ENCODE assay signal across 19 cellular contexts in the genomic region with DNA sequence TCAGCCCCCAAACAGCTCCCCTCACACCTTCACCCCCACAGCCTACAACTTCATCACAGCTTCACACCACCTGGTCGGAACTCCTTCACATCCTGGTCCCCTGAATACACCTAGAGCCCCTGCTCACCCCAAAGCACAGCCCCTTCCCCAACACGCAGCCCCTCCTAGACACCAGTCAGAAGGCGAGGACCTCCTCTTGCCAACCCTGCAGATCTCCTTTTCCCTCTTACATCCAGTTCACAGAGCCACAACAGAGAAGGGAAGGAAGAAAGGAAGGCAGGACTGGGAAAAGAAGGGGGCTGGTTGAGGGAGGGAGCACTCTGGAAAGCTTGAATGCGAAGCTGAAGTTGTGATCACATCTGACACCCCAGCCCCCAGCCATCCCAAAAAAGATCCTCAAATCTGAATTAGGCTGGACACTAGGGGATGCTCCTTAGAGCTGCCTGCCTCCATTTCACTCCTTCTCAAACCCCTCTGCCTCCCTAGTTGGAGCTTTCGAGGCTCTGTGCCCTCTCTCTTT. TPM values are rescaled to one million over a fixed set of nuclear protein-coding genes. Genes with fewer than 3 reads are reported as not detected.
DNase-seq lines count a peak whose midpoint lies in the region; ATAC-seq and TF ChIP-seq lines count a peak whose summit lies in the region.
"Had no signal": no experiment of that assay in that cellular context is flagged by ENCODE, and none has a peak within 500 bp of the region (broad histone marks: within the 10 kb centered on the region; RNA-seq: fewer than 3 reads in every experiment).

No MANE protein-coding gene starts in this region.

- no peak overlapping the region for H3K9ac ChIP-seq in iPS-18a (ENCODE audit: low read length)
- H3K9ac ChIP-seq: parathyroid adenoma had no signal

- no peak overlapping the region for H3K27ac ChIP-seq in iPS-18a (ENCODE audit: low read length)
- no peak overlapping the region for H3K27ac ChIP-seq in suprapubic skin
- no peak overlapping the region for H3K27ac ChIP-seq in upper lobe of left lung
- H3K27ac ChIP-seq: adrenal gland, C4-2B, HL-60, parathyroid adenoma, sigmoid colon had no signal

- H3K36me3 ChIP-seq in iPS-18a (ENCODE audit: control insufficient read depth, low read depth, low read length): no peaks in the 10 kb centered on the region
- H3K36me3 ChIP-seq in suprapubic skin: no peaks in the 10 kb centered on the region
- H3K36me3 ChIP-seq in upper lobe of left lung: no peaks in the 10 kb centered on the region
- H3K36me3 ChIP-seq: adrenal gland, sigmoid colon had no signal

- H3K4me3 ChIP-seq in iPS-18a (ENCODE audit: low read length) (peak overlapping the region; percentile 72), suprapubic skin (peak overlapping the region; percentile 56), upper lobe of left lung (peak overlapping the region in 1 of 4 donors; percentile 51)

- H3K4me1 ChIP-seq in iPS-18a (ENCODE audit: control insufficient read depth, low read depth, low read length) (peaks cover 12% of the 10 kb centered on the region), suprapubic skin (peaks cover 20% of the 10 kb centered on the region), upper lobe of left lung (peaks cover 13 to 17% (median 16%) of the 10 kb centered on the region in 4 donors)
- H3K4me1 ChIP-seq: parathyroid adenoma had no signal

- no peak for TF ChIP-seq CTCF in activated CD8-positive, alpha-beta T cell treated with anti-CD3 and anti-CD28 coated beads for 36 hours (IDR thresholded peaks at IDR 0.05)
- TF ChIP-seq CTCF in WTC11 (IDR thresholded peaks at IDR 0.05) (no peak), suprapubic skin (IDR thresholded peaks at IDR 0.05) (no peak), upper lobe of left lung (IDR thresholded peaks at IDR 0.05) (no peak)

- H3K27ac Mint-ChIP-seq in activated CD8-positive, alpha-beta T cell treated with anti-CD3 and anti-CD28 coated beads for 36 hours: no peak overlapping the region
- H3K27ac Mint-ChIP-seq in activated CD8-positive, alpha-beta T cell treated with anti-CD3 and anti-CD28 coated beads, Interleukin-2, amount 10 ng/mL, durations not matched to agents 7 days and 5 days: no peak overlapping the region
- no peak overlapping the region for H3K27ac Mint-ChIP-seq in WTC11
- no peak overlapping the region for H3K27ac Mint-ChIP-seq in stimulated activated effector memory CD8-positive, alpha-beta T cell treated with anti-CD3 and anti-CD28 coated beads, Interleukin-12 subunit alpha, Interleukin-12 subunit beta, amount 100 ng/mL, for 72 hours

- peaks cover 55% of the 10 kb centered on the region for H3K27me3 ChIP-seq in iPS-18a (ENCODE audit: control insufficient read depth, insufficient read depth, low read length)
- H3K27me3 ChIP-seq in suprapubic skin: peaks cover 39% of the 10 kb centered on the region
- peaks cover 0 to 28% (median 11%) of the 10 kb centered on the region in 4 donors for H3K27me3 ChIP-seq in upper lobe of left lung

- peak; percentile 5 for ATAC-seq in activated CD8-positive, alpha-beta T cell treated with anti-CD3 and anti-CD28 coated beads for 36 hours
- no peak for ATAC-seq in activated CD8-positive, alpha-beta T cell treated with anti-CD3 and anti-CD28 coated beads, Interleukin-2, amount 10 ng/mL, durations not matched to agents 7 days and 5 days
- peak; percentile 11 for ATAC-seq in WTC11
- no peak for ATAC-seq in stimulated activated effector memory CD8-positive, alpha-beta T cell treated with anti-CD3 and anti-CD28 coated beads, Interleukin-12 subunit alpha, Interleukin-12 subunit beta, amount 100 ng/mL, for 72 hours
- ATAC-seq in upper lobe of left lung (ENCODE audit: low FRiP score in 2 of 2): no peak

- CTCF ChIA-PET in activated CD8-positive, alpha-beta T cell treated with anti-CD3 and anti-CD28 coated beads for 36 hours (lab: Charles Lee): interaction anchor here (1.0 to 3.7 kb wide), 7 partner anchors 9 to 103 kb away, joined by 3 to 27 read pairs (median 11); no protein-coding TSS in a partner anchor
- CTCF ChIA-PET in activated CD8-positive, alpha-beta T cell treated with anti-CD3 and anti-CD28 coated beads, Interleukin-2, amount 10 ng/mL, durations not matched to agents 7 days and 5 days (lab: Charles Lee): interaction anchor here (0.8 to 2.8 kb wide), 4 partner anchors 9 to 103 kb away, joined by 3 to 17 read pairs (median 4); no protein-coding TSS in a partner anchor
- CTCF ChIA-PET in WTC11 (lab: Charles Lee): interaction anchor here (0.6 to 5.4 kb wide), 11 partner anchors 9 to 665 kb away, joined by 3 to 85 read pairs (median 32); no protein-coding TSS in a partner anchor

- H3K4me3 Mint-ChIP-seq in activated CD8-positive, alpha-beta T cell treated with anti-CD3 and anti-CD28 coated beads for 36 hours: no peak overlapping the region
- H3K4me3 Mint-ChIP-seq in activated CD8-positive, alpha-beta T cell treated with anti-CD3 and anti-CD28 coated beads, Interleukin-2, amount 10 ng/mL, durations not matched to agents 7 days and 5 days: no peak overlapping the region
- H3K4me3 Mint-ChIP-seq in WTC11: no peak overlapping the region
- H3K4me3 Mint-ChIP-seq in stimulated activated effector memory CD8-positive, alpha-beta T cell treated with anti-CD3 and anti-CD28 coated beads, Interleukin-12 subunit alpha, Interleukin-12 subunit beta, amount 100 ng/mL, for 72 hours: no peak overlapping the region

- intact Hi-C loops in activated CD8-positive, alpha-beta T cell treated with anti-CD3 and anti-CD28 coated beads for 36 hours (cut with micrococcal nuclease): no loop called here

- no peaks in the 10 kb centered on the region for H3K9me3 Mint-ChIP-seq in activated CD8-positive, alpha-beta T cell treated with anti-CD3 and anti-CD28 coated beads for 36 hours
- no peaks in the 10 kb centered on the region for H3K9me3 Mint-ChIP-seq in activated CD8-positive, alpha-beta T cell treated with anti-CD3 and anti-CD28 coated beads, Interleukin-2, amount 10 ng/mL, durations not matched to agents 7 days and 5 days (ENCODE audit: insufficient read depth)
- H3K9me3 Mint-ChIP-seq in WTC11: no peaks in the 10 kb centered on the region
- no peaks in the 10 kb centered on the region for H3K9me3 Mint-ChIP-seq in stimulated activated effector memory CD8-positive, alpha-beta T cell treated with anti-CD3 and anti-CD28 coated beads, Interleukin-12 subunit alpha, Interleukin-12 subunit beta, amount 100 ng/mL, for 72 hours

- H3K4me1 Mint-ChIP-seq in activated CD8-positive, alpha-beta T cell treated with anti-CD3 and anti-CD28 coated beads for 36 hours (ENCODE audit: low read depth): no peaks in the 10 kb centered on the region
- H3K4me1 Mint-ChIP-seq in activated CD8-positive, alpha-beta T cell treated with anti-CD3 and anti-CD28 coated beads, Interleukin-2, amount 10 ng/mL, durations not matched to agents 7 days and 5 days (ENCODE audit: low read depth): peaks cover 3% of the 10 kb centered on the region
- no peaks in the 10 kb centered on the region for H3K4me1 Mint-ChIP-seq in WTC11
- no peaks in the 10 kb centered on the region for H3K4me1 Mint-ChIP-seq in stimulated activated effector memory CD8-positive, alpha-beta T cell treated with anti-CD3 and anti-CD28 coated beads, Interleukin-12 subunit alpha, Interleukin-12 subunit beta, amount 100 ng/mL, for 72 hours

- TF ChIP-seq EP300 in suprapubic skin (IDR thresholded peaks at IDR 0.05): no peak
- TF ChIP-seq EP300 in upper lobe of left lung (IDR thresholded peaks at IDR 0.05): no peak

- 54% methylated on average over 5 of the region's 5 CpGs for WGBS in suprapubic skin
- WGBS in upper lobe of left lung, 2 donors: 49 to 52% methylated on average over 5 of the region's 5 CpGs

- H3K36me3 Mint-ChIP-seq in activated CD8-positive, alpha-beta T cell treated with anti-CD3 and anti-CD28 coated beads for 36 hours (ENCODE audit: low read depth): no peaks in the 10 kb centered on the region
- no peaks in the 10 kb centered on the region for H3K36me3 Mint-ChIP-seq in activated CD8-positive, alpha-beta T cell treated with anti-CD3 and anti-CD28 coated beads, Interleukin-2, amount 10 ng/mL, durations not matched to agents 7 days and 5 days (ENCODE audit: low read depth)
- no peaks in the 10 kb centered on the region for H3K36me3 Mint-ChIP-seq in WTC11
- H3K36me3 Mint-ChIP-seq in stimulated activated effector memory CD8-positive, alpha-beta T cell treated with anti-CD3 and anti-CD28 coated beads, Interleukin-12 subunit alpha, Interleukin-12 subunit beta, amount 100 ng/mL, for 72 hours: no peaks in the 10 kb centered on the region

- POLR2A ChIA-PET in activated CD8-positive, alpha-beta T cell treated with anti-CD3 and anti-CD28 coated beads for 36 hours (lab: Charles Lee): interaction anchor here (1.9 to 2.1 kb wide), 2 partner anchors 9 to 24 kb away, joined by 5 to 6 read pairs; no protein-coding TSS in a partner anchor
- POLR2A ChIA-PET in activated CD8-positive, alpha-beta T cell treated with anti-CD3 and anti-CD28 coated beads, Interleukin-2, amount 10 ng/mL, durations not matched to agents 7 days and 5 days (lab: Charles Lee): no interaction called here
- POLR2A ChIA-PET in WTC11 (lab: Charles Lee): interaction anchor here (3.0 kb wide), 1 partner anchor 60 kb away, joined by 9 read pairs; the partner anchor contains the start of gene CAVIN3

- DNase-seq in activated CD8-positive, alpha-beta T cell treated with anti-CD3 and anti-CD28 coated beads for 36 hours: no peak
- no peak for DNase-seq in activated CD8-positive, alpha-beta T cell treated with anti-CD3 and anti-CD28 coated beads, Interleukin-2, amount 10 ng/mL, durations not matched to agents 7 days and 5 days
- no peak for DNase-seq in WTC11 (ENCODE audit: low spot score)
- no peak for DNase-seq in suprapubic skin (ENCODE audit: low spot score in 2 of 2)
- DNase-seq in stimulated activated effector memory CD8-positive, alpha-beta T cell treated with anti-CD3 and anti-CD28 coated beads, Interleukin-12 subunit alpha, Interleukin-12 subunit beta, amount 100 ng/mL, for 72 hours (ENCODE audit: low spot score in 2 of 2): no peak
- no peak for DNase-seq in upper lobe of left lung
- DNase-seq in GM19240 (ENCODE audit: insufficient read length, low spot score): no peak
- DNase-seq: ACHN, DMS 273 treated with DMSO at 0.1 percent for 48 hours, SHP77 had no signal

- H3K9me3 ChIP-seq in iPS-18a (ENCODE audit: control insufficient read depth, low read depth, low read length) (no peaks in the 10 kb centered on the region), suprapubic skin (no peaks in the 10 kb centered on the region), upper lobe of left lung (no peaks in the 10 kb centered on the region)
- H3K9me3 ChIP-seq: adrenal gland, sigmoid colon had no signal

- TF ChIP-seq POLR2A in suprapubic skin (IDR thresholded peaks at IDR 0.05) (no peak), upper lobe of left lung (IDR thresholded peaks at IDR 0.05) (no peak)

- peaks cover 21% of the 10 kb centered on the region for H3K27me3 Mint-ChIP-seq in activated CD8-positive, alpha-beta T cell treated with anti-CD3 and anti-CD28 coated beads for 36 hours
- peaks cover 11% of the 10 kb centered on the region for H3K27me3 Mint-ChIP-seq in activated CD8-positive, alpha-beta T cell treated with anti-CD3 and anti-CD28 coated beads, Interleukin-2, amount 10 ng/mL, durations not matched to agents 7 days and 5 days (ENCODE audit: low read depth)
- no peaks in the 10 kb centered on the region; the same call in 1 of the 2 replicates for H3K27me3 Mint-ChIP-seq in WTC11 (ENCODE audit: low read depth)

RNA-seq across cellular contexts. Expression of gene CCKBR, which starts 0.6 kb away (rescaled TPM):
- total RNA-seq in activated CD8-positive, alpha-beta T cell treated with anti-CD3 and anti-CD28 coated beads for 36 hours: not detected
- not detected for total RNA-seq in activated CD8-positive, alpha-beta T cell treated with anti-CD3 and anti-CD28 coated beads, Interleukin-2, amount 10 ng/mL, durations not matched to agents 7 days and 5 days
- total RNA-seq in WTC11 (2021): 6.1 to 7.4 TPM (median 7.1 TPM) in 3 replicates
- 1 to 10 TPM in 1 of 4 donors, under 1 TPM in 1, not detected in 2; 0.25 to 3.0 TPM for total RNA-seq in suprapubic skin
- not detected for total RNA-seq in upper lobe of left lung
- total RNA-seq: fibroblast of lung, lung microvascular endothelial cell, urinary bladder had no signal

RNA-seq across cellular contexts. Expression of gene CNGA4, which starts 21.4 kb away (rescaled TPM):
- total RNA-seq in activated CD8-positive, alpha-beta T cell treated with anti-CD3 and anti-CD28 coated beads for 36 hours: under 1 TPM in 1 of 2 experiments, not detected in 1; 0.18 TPM
- under 1 TPM; 0.16 to 0.29 TPM for total RNA-seq in activated CD8-positive, alpha-beta T cell treated with anti-CD3 and anti-CD28 coated beads, Interleukin-2, amount 10 ng/mL, durations not matched to agents 7 days and 5 days
- 0.35 to 0.82 TPM (median 0.50 TPM) in 3 replicates for total RNA-seq in WTC11 (2021)
- total RNA-seq in suprapubic skin: not detected
- 1 to 10 TPM in 4 of 6 donors, under 1 TPM in 2; 0.23 to 9.3 (median 1.8) TPM for total RNA-seq in upper lobe of left lung
- total RNA-seq: lung microvascular endothelial cell, urinary bladder had no signal

RNA-seq across cellular contexts. Expression of gene FHIP1B, which starts 25.8 kb away (rescaled TPM):
- total RNA-seq in activated CD8-positive, alpha-beta T cell treated with anti-CD3 and anti-CD28 coated beads for 36 hours: 10 to 100 TPM; 14.9 to 15.1 TPM
- 10 to 100 TPM; 19.1 to 20.4 TPM for total RNA-seq in activated CD8-positive, alpha-beta T cell treated with anti-CD3 and anti-CD28 coated beads, Interleukin-2, amount 10 ng/mL, durations not matched to agents 7 days and 5 days
- 22.2 to 24.8 TPM (median 23.6 TPM) in 3 replicates for total RNA-seq in WTC11 (2021)
- 100 to 1,000 TPM in 2 of 4 donors, 10 to 100 TPM in 2; 67.8 to 133 (median 90.9) TPM for total RNA-seq in suprapubic skin
- total RNA-seq in upper lobe of left lung: 100 to 1,000 TPM in 1 of 6 donors, 10 to 100 TPM in 5; 37.4 to 163 (median 39.6) TPM

RNA-seq across cellular contexts. Expression of gene C11orf42, which starts 54.9 kb away (rescaled TPM):
- not detected for total RNA-seq in activated CD8-positive, alpha-beta T cell treated with anti-CD3 and anti-CD28 coated beads for 36 hours
- total RNA-seq in activated CD8-positive, alpha-beta T cell treated with anti-CD3 and anti-CD28 coated beads, Interleukin-2, amount 10 ng/mL, durations not matched to agents 7 days and 5 days: not detected
- total RNA-seq in WTC11 (2021): not detected in 3 replicates
- not detected for total RNA-seq in suprapubic skin
- total RNA-seq in upper lobe of left lung: not detected
- total RNA-seq: adrenal gland, fibroblast of lung, lung microvascular endothelial cell, sigmoid colon, urinary bladder had no signal

Comparison
In these comparisons a context has a peak if more than half of its experiments do, and no peak if none do; other contexts are left out.
1. ATAC-seq: peak in activated CD8-positive, alpha-beta T cell treated with anti-CD3 and anti-CD28 coated beads for 36 hours (single experiment) and WTC11 (single experiment); none in activated CD8-positive, alpha-beta T cell treated with anti-CD3 and anti-CD28 coated beads, Interleukin-2, amount 10 ng/mL, durations not matched to agents 7 days and 5 days (single experiment), stimulated activated effector memory CD8-positive, alpha-beta T cell treated with anti-CD3 and anti-CD28 coated beads, Interleukin-12 subunit alpha, Interleukin-12 subunit beta, amount 100 ng/mL, for 72 hours (single experiment) and upper lobe of left lung (0 of 2).